In genomic region chr3:4729061-4729973, GRCh38 we compare ENCODE assay signal across 1 cellular context.
TF ChIP-seq lines count a peak whose summit lies in the region.

No MANE protein-coding gene starts in this region.

TF ChIP-seq in WTC11, 78 proteins besides CTCF, POLR2A, EP300 and RAD21 (continued from another document):
- no peak for TF ChIP-seq E2F4 (CRISPR knock-in tag; IDR thresholded peaks at IDR 0.05; ENCODE audit: borderline replicate concordance, low read depth)
- TF ChIP-seq ZNF416 (CRISPR knock-in tag; IDR thresholded peaks at IDR 0.05), result no peak
- no peak for TF ChIP-seq FOXJ3 (CRISPR knock-in tag; IDR thresholded peaks at IDR 0.05; ENCODE audit: borderline replicate concordance)
- TF ChIP-seq ZNF671 (CRISPR knock-in tag; IDR thresholded peaks at IDR 0.05), result no peak
